Comparison of ENCODE assay signal across 8 cellular contexts in genomic region chr12:111259231-111259630, GRCh38.
"Had no signal": no experiment of that assay in that cellular context is flagged by ENCODE, and none has a peak within 500 bp of the region (broad histone marks: within the 10 kb centered on the region; RNA-seq: fewer than 3 reads in every experiment).

No MANE protein-coding gene starts in this region.

- FAIRE-seq: G401.6, GM12878, GM12891, GM12892, GM18507, GM19239 had no signal

- H3K4me3 ChIP-seq: GM12878 had no signal

- DNase-seq: GDM1, GF-D8 had no signal

- ATAC-seq: GM12878 had no signal
